8 cellular contexts compared by ENCODE assay signal in genomic region chr9:136482793-136483588, GRCh38. TPM values are rescaled to one million over a fixed set of nuclear protein-coding genes. Genes with fewer than 3 reads are reported as not detected.
DNase-seq lines count a peak whose midpoint lies in the region; FAIRE-seq and TF ChIP-seq lines count a peak whose summit lies in the region.

Gene SEC16A, minus strand, starts transcription at chr9:136483040. Its CDS starts 5,425 bp downstream, at chr9:136477615.

- peaks cover 21% of the 10 kb centered on the region for H3K4me1 Mint-ChIP-seq in HFFc6 (ENCODE audit: low read depth)

- peak within 1 kb of the TSS; percentile 85 for H2BK120ac ChIP-seq in neuronal stem cell (ENCODE audit: low read depth, low read length)

- H3K9ac ChIP-seq in neuronal stem cell (ENCODE audit: low read depth, low read length, poor library complexity) (peak within 1 kb of the TSS; percentile 99), subcutaneous abdominal adipose tissue (ENCODE audit: low read length in 5 of 5) (peak within 1 kb of the TSS; percentile 39 to 96 (median 92))

- H4K91ac ChIP-seq in neuronal stem cell (ENCODE audit: low read depth, low read length, poor library complexity) = peak within 1 kb of the TSS; percentile 1

- in situ Hi-C loops in SK-MEL-5 (cut with HindIII; ENCODE audit: low pct_unique_long_range_greater_than_20kb, low sequenced_read_pairs) = no loop called here

- H3K4me3 Mint-ChIP-seq in HFFc6 = peak within 1 kb of the TSS; percentile 91

- peaks cover 10 to 32% of the 10 kb centered on the region in 2 donors for H3K4me1 ChIP-seq in neuronal stem cell (ENCODE audit: control insufficient read depth in 2 of 2, insufficient read depth in 1 of 2, low read depth in 1 of 2, low read length in 2 of 2)
- peaks cover 6 to 32% (median 28%) of the 10 kb centered on the region in 5 donors for H3K4me1 ChIP-seq in subcutaneous abdominal adipose tissue (ENCODE audit: control insufficient read depth in 5 of 5, insufficient read depth in 5 of 5, low read length in 5 of 5)

- peak within 1 kb of the TSS; percentile 96 for H3K4me2 ChIP-seq in neuronal stem cell (ENCODE audit: insufficient read depth, low read length, poor library complexity, severe bottlenecking)

- H3K79me1 ChIP-seq in neuronal stem cell (ENCODE audit: low read depth, low read length) = peaks cover 8% of the 10 kb centered on the region

- DNase-seq in GM04503 (ENCODE audit: low read depth) = peak; percentile 62
- peak; percentile 96 for DNase-seq in HFFc6
- peak; percentile 95 for DNase-seq in NAMALWA (ENCODE audit: low spot score)
- DNase-seq in SK-MEL-5 (ENCODE audit: low read depth, low spot score) = peak; percentile 98
- peak; percentile 99 for DNase-seq in activated naive CD4-positive, alpha-beta T cell treated with Interleukin-2 at 50 U/mL for 16 hours
- DNase-seq in frontal cortex (ENCODE audit: low spot score in 2 of 2) = peak; percentile 96 to 98
- peak; percentile 99 for DNase-seq in neuronal stem cell (ENCODE audit: low spot score)

- peak within 1 kb of the TSS; percentile 89 for H3K23ac ChIP-seq in neuronal stem cell (ENCODE audit: low read depth, low read length, poor library complexity)

- H3K36me3 ChIP-seq in neuronal stem cell (replicated peaks in 1 of 2; ENCODE audit: control insufficient read depth in 2 of 2, insufficient read depth in 2 of 2, low read length in 2 of 2) = peaks cover 2 to 20% of the 10 kb centered on the region in 2 donors
- peaks cover 0 to 13% (median 2%) of the 10 kb centered on the region in 5 donors for H3K36me3 ChIP-seq in subcutaneous abdominal adipose tissue (ENCODE audit: control insufficient read depth in 5 of 5, insufficient read depth in 5 of 5, low read length in 5 of 5)

- H3K27ac ChIP-seq in neuronal stem cell (replicated peaks; ENCODE audit: low read length) (peak within 1 kb of the TSS; percentile 100), subcutaneous abdominal adipose tissue (ENCODE audit: low read depth, low read length) (peak within 1 kb of the TSS; percentile 94)

- peak within 1 kb of the TSS; percentile 100 for H3K18ac ChIP-seq in neuronal stem cell (ENCODE audit: low read length)

- H2BK5ac ChIP-seq in neuronal stem cell (ENCODE audit: low read length) = peak within 1 kb of the TSS; percentile 99

- peak within 1 kb of the TSS; percentile 99 for H3K27ac Mint-ChIP-seq in HFFc6

- no peak within 1 kb of the TSS for H3K4ac ChIP-seq in neuronal stem cell (ENCODE audit: low read length)

- H3K14ac ChIP-seq in neuronal stem cell (ENCODE audit: low read length) = peak within 1 kb of the TSS; percentile 91

- H2BK12ac ChIP-seq in neuronal stem cell (ENCODE audit: low read length) = peak within 1 kb of the TSS; percentile 30

- H3K9me3 Mint-ChIP-seq in HFFc6 = no peaks in the 10 kb centered on the region

- FAIRE-seq in frontal cortex (lab: Jason Lieb, UNC) = no peak

- peak within 1 kb of the TSS; percentile 88 for H2AK5ac ChIP-seq in neuronal stem cell (ENCODE audit: low read depth, low read length)

- H3K4me3 ChIP-seq in neuronal stem cell (ENCODE audit: low read length in 2 of 2) (peak within 1 kb of the TSS; percentile 96 to 98), subcutaneous abdominal adipose tissue (ENCODE audit: low read depth in 1 of 5, low read length in 5 of 5) (peak within 1 kb of the TSS; percentile 76 to 92 (median 84))

- peak within 1 kb of the TSS; percentile 25 for H2BK15ac ChIP-seq in neuronal stem cell (ENCODE audit: low read length)

- TF ChIP-seq CTCF in HFFc6 (IDR thresholded peaks at IDR 0.05) = no peak

- no CpG with 5 or more reads among the region's 109 CpGs for WGBS in neuronal stem cell (ENCODE audit: extremely low coverage in 2 of 2, insufficient read length in 2 of 2, insufficient replicate concordance in 1 of 2), 2 donors

- peak within 1 kb of the TSS; percentile 99 for H2AFZ ChIP-seq in neuronal stem cell (ENCODE audit: low read length)

- H3K36me3 Mint-ChIP-seq in HFFc6 (ENCODE audit: low read depth) = peaks cover 16% of the 10 kb centered on the region; the same call in 1 of the 2 replicates

- peaks cover 2% of the 10 kb centered on the region for H3K27me3 Mint-ChIP-seq in HFFc6 (ENCODE audit: insufficient read depth)

- no peaks in the 10 kb centered on the region for H3K27me3 ChIP-seq in neuronal stem cell (ENCODE audit: control insufficient read depth in 3 of 3, insufficient read depth in 3 of 3, low read depth in 1 of 3, low read length in 3 of 3)
- no peaks in the 10 kb centered on the region for H3K27me3 ChIP-seq in subcutaneous abdominal adipose tissue (ENCODE audit: control insufficient read depth in 5 of 5, insufficient read depth in 4 of 5, low read length in 5 of 5)

- H3K9me3 ChIP-seq in neuronal stem cell (replicated peaks in 1 of 2; ENCODE audit: control insufficient read depth in 2 of 2, insufficient read depth in 1 of 2, low read depth in 1 of 2, low read length in 2 of 2) (no peaks in the 10 kb centered on the region), subcutaneous abdominal adipose tissue (ENCODE audit: control insufficient read depth in 5 of 5, low read length in 5 of 5) (no peaks in the 10 kb centered on the region)

- H4K8ac ChIP-seq in neuronal stem cell (ENCODE audit: low read depth, low read length) = peak within 1 kb of the TSS; percentile 99

RNA-seq across cellular contexts. Expression of gene SEC16A, which starts in this region (rescaled TPM):
- total RNA-seq in HFFc6 (2021; fragmentation: NEBNext Ultra II Directional; extraction: Animal tissue kit (Norgen Biotek cat#: 25700)) = 10 to 100 TPM; 63.2 to 98.6 (median 75.5) TPM
- total RNA-seq in SK-MEL-5 (2014; rRNA removed; shearing (Covaris generic)) = 16.4 and 20.2 TPM in 2 replicates
- polyA plus RNA-seq in SK-MEL-5 (2015; cell fraction: cytosol; rRNA removed) = 76.2 and 87.8 TPM in 2 replicates
- polyA plus RNA-seq in SK-MEL-5 (2015; cell fraction: nucleus; rRNA removed) = 73.0 and 96.6 TPM in 2 replicates
- 9.0 TPM for total RNA-seq in frontal cortex
- 14.7 TPM for polyA plus RNA-seq in neuronal stem cell (2013, experiment 1 of 2)
- polyA plus RNA-seq in neuronal stem cell (2013, experiment 2 of 2) = 15.9 TPM

Comparison
In these comparisons a context has a peak if more than half of its experiments do, and no peak if none do; other contexts are left out.
1. Peak in every context shown above with its lines: DNase-seq, H3K4me3 ChIP-seq and H3K27ac ChIP-seq.